ENCODE assay signal across 25 cellular contexts in the genomic region with DNA sequence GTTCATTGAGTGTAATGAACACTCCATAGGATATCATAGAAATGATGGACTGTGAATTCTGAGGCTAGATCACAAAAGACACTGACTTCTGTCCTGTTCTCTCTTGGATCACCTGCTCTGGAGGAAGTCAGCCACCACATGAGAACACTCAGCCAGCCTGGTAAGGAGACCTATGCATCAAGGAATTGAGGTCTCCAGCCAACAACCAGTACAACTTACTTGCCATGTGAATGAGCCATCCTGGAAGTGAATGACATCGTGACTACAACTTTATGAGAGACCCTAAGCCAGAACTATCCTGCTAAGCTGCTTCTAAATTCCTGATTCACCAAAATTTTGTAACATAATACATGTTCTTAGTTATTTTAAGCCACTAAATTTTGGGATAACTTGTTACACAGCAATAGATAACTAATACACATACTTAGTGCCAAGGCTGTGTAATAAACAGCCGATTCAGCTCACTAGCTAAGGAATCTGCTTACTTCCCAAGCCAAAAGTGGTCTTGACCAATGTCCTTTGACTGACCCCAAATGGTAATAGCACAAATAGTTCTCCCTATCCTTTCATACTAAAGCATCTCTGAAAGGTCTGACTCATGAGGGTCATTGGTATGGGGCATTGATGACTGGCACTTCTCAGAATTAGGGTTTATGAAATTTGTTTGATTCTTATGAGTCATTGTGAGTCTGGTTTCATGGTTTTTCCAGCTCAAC. TPM values are rescaled to one million over a fixed set of nuclear protein-coding genes. Genes with fewer than 3 reads are reported as not detected.
DNase-seq lines count a peak whose midpoint lies in the region; ATAC-seq, FAIRE-seq and TF ChIP-seq lines count a peak whose summit lies in the region.
"Had no signal": no experiment of that assay in that cellular context is flagged by ENCODE, and none has a peak within 500 bp of the region (broad histone marks: within the 10 kb centered on the region; RNA-seq: fewer than 3 reads in every experiment).

No MANE protein-coding gene starts in this region.

- H3K4me3 Mint-ChIP-seq in astrocyte (ENCODE audit: unreplicated experiment) (no peak overlapping the region), progenitor cell of endocrine pancreas (ENCODE audit: low read depth) (no peak overlapping the region)
- H3K4me3 Mint-ChIP-seq: brain; dendritic cell treated with granulocyte-macrophage colony-stimulating factor and Interleukin-4, amounts not matched to agents 40 ng/mL and 50 ng/mL, for 4 days; nephron progenitor cell; stimulated activated naive B cell treated with anti-CD40 and anti-IgM and Interleukin-4, amounts not matched to agents 10 μg/mL and 1 μg/mL and 100 μg/mL, for 72 hours; type B pancreatic cell; WTC11 had no signal

- H3K36me3 Mint-ChIP-seq in astrocyte (ENCODE audit: low read depth, unreplicated experiment) (no peaks in the 10 kb centered on the region), progenitor cell of endocrine pancreas (ENCODE audit: insufficient read depth) (no peaks in the 10 kb centered on the region)
- H3K36me3 Mint-ChIP-seq: brain; stimulated activated naive B cell treated with anti-CD40 and anti-IgM and Interleukin-4, amounts not matched to agents 10 μg/mL and 1 μg/mL and 100 μg/mL, for 72 hours; type B pancreatic cell; WTC11 had no signal

- ATAC-seq in activated CD4-positive, CD25-positive, alpha-beta regulatory T cell treated with anti-CD3 and anti-CD28 coated beads, Interleukin-2, amount 50 U/mL, for 24 hours = peak; percentile 83 to 90
- ATAC-seq: K562; stimulated activated naive B cell treated with anti-CD40 and anti-IgM and Interleukin-4, amounts not matched to agents 10 μg/mL and 1 μg/mL and 100 μg/mL, for 72 hours; WTC11 had no signal

- H3K79me2 ChIP-seq in astrocyte (ENCODE audit: insufficient read depth, low read length) = no peaks in the 10 kb centered on the region
- H3K79me2 ChIP-seq: hepatocyte had no signal

- no peaks in the 10 kb centered on the region for H4K20me1 ChIP-seq in astrocyte (ENCODE audit: insufficient read depth, low read length)
- H4K20me1 ChIP-seq: BLaER1 had no signal

- H3K27ac ChIP-seq in astrocyte (ENCODE audit: low read depth, low read length) = no peak overlapping the region
- H3K27ac ChIP-seq in dorsolateral prefrontal cortex = no peak overlapping the region
- H3K27ac ChIP-seq: BLaER1, hepatocyte had no signal

- H3K4me3 ChIP-seq in astrocyte (ENCODE audit: insufficient read depth, low read depth, low read length) (no peak overlapping the region), dorsolateral prefrontal cortex (no peak overlapping the region)
- H3K4me3 ChIP-seq: BLaER1, hepatocyte, K562 had no signal

- intact Hi-C loops in dorsolateral prefrontal cortex (cut with DNase I) = no loop called here

- H3K4me1 Mint-ChIP-seq in astrocyte (ENCODE audit: low read depth, unreplicated experiment) (no peaks in the 10 kb centered on the region), progenitor cell of endocrine pancreas (ENCODE audit: low read depth) (no peaks in the 10 kb centered on the region)
- H3K4me1 Mint-ChIP-seq: nephron progenitor cell; stimulated activated naive B cell treated with anti-CD40 and anti-IgM and Interleukin-4, amounts not matched to agents 10 μg/mL and 1 μg/mL and 100 μg/mL, for 72 hours had no signal

- no peak overlapping the region for H2AFZ ChIP-seq in astrocyte (ENCODE audit: low read depth, low read length)
- H2AFZ ChIP-seq: hepatocyte had no signal

- no peak for TF ChIP-seq CTCF in astrocyte (IDR thresholded peaks at IDR 0.05; ENCODE audit: insufficient read depth, low read depth, low read length)
- TF ChIP-seq CTCF in progenitor cell of endocrine pancreas (IDR thresholded peaks at IDR 0.05; ENCODE audit: unreplicated experiment) = no peak
- TF ChIP-seq CTCF in dorsolateral prefrontal cortex (IDR thresholded peaks at IDR 0.05 in 54 of 56, conservative IDR thresholded peaks at IDR 0.05 in 2 of 56; ENCODE audit: low read depth in 1 of 56, partially characterized antibody in 56 of 56) = no peak

- no peak for DNase-seq in activated CD4-positive, CD25-positive, alpha-beta regulatory T cell treated with anti-CD3 and anti-CD28 coated beads, Interleukin-2, amount 50 U/mL, for 72 hours
- DNase-seq in HS-5 (ENCODE audit: low read depth) = peak; percentile 76
- peak; percentile 28 for DNase-seq in astrocyte (ENCODE audit: low read depth)
- peak; percentile 41 for DNase-seq in foreskin melanocyte
- DNase-seq in progenitor cell of endocrine pancreas (ENCODE audit: low spot score, unreplicated experiment) = no peak
- DNase-seq in SW480 (ENCODE audit: low spot score) = no peak
- DNase-seq in dorsolateral prefrontal cortex = no peak
- DNase-seq: 8988T; activated naive CD4-positive, alpha-beta T cell treated with anti-CD3 and anti-CD28 coated beads, Interleukin-2, amount 50 U/mL, for 16 hours; DMS 273 treated with DMSO at 0.1 percent for 48 hours; kidney; mesenchymal stem cell; NCI-H1092 treated with DMSO at 0.1 percent for 48 hours; nephron progenitor cell; RPMI8226; stimulated activated naive B cell treated with anti-CD40 and anti-IgM and Interleukin-4, amounts not matched to agents 10 μg/mL and 1 μg/mL and 100 μg/mL, for 72 hours had no signal

- no peak overlapping the region for H3K27ac Mint-ChIP-seq in astrocyte (ENCODE audit: unreplicated experiment)
- no peak overlapping the region for H3K27ac Mint-ChIP-seq in progenitor cell of endocrine pancreas
- H3K27ac Mint-ChIP-seq: brain; dendritic cell treated with granulocyte-macrophage colony-stimulating factor and Interleukin-4, amounts not matched to agents 40 ng/mL and 50 ng/mL, for 4 days; nephron progenitor cell; stimulated activated naive B cell treated with anti-CD40 and anti-IgM and Interleukin-4, amounts not matched to agents 10 μg/mL and 1 μg/mL and 100 μg/mL, for 72 hours; type B pancreatic cell; WTC11 had no signal

- H3K36me3 ChIP-seq in astrocyte (ENCODE audit: insufficient read depth, low read length) = no peaks in the 10 kb centered on the region
- H3K36me3 ChIP-seq: BLaER1 had no signal

- H3K4me2 ChIP-seq in astrocyte (ENCODE audit: low read length) = no peak overlapping the region
- H3K4me2 ChIP-seq: BLaER1, hepatocyte had no signal

- H3K9me3 ChIP-seq in astrocyte (ENCODE audit: insufficient read depth, low read depth, low read length) = peaks cover 6% of the 10 kb centered on the region
- H3K9me3 ChIP-seq: BLaER1 had no signal

- FAIRE-seq in astrocyte (lab: Jason Lieb, UNC) = no peak
- FAIRE-seq: H1, K562, kidney had no signal

- H3K9ac ChIP-seq in astrocyte (ENCODE audit: low read length) = no peak overlapping the region
- H3K9ac ChIP-seq: BLaER1 had no signal

- H3K9me3 Mint-ChIP-seq in astrocyte (ENCODE audit: unreplicated experiment) (peaks cover 2% of the 10 kb centered on the region), progenitor cell of endocrine pancreas (ENCODE audit: low read depth) (no peaks in the 10 kb centered on the region)
- H3K9me3 Mint-ChIP-seq: dendritic cell treated with granulocyte-macrophage colony-stimulating factor and Interleukin-4, amounts not matched to agents 40 ng/mL and 50 ng/mL, for 4 days; nephron progenitor cell; stimulated activated naive B cell treated with anti-CD40 and anti-IgM and Interleukin-4, amounts not matched to agents 10 μg/mL and 1 μg/mL and 100 μg/mL, for 72 hours; type B pancreatic cell; WTC11 had no signal

- H3K27me3 ChIP-seq in astrocyte (ENCODE audit: insufficient read depth, low read length) (peaks cover 17% of the 10 kb centered on the region), dorsolateral prefrontal cortex (peaks cover 0 to 12% (median 0%) of the 10 kb centered on the region in 45 donors)
- H3K27me3 ChIP-seq: BLaER1 had no signal

- H3K4me1 ChIP-seq in astrocyte (ENCODE audit: insufficient read depth, low read length) = no peaks in the 10 kb centered on the region
- H3K4me1 ChIP-seq: BLaER1 had no signal

- H3K27me3 Mint-ChIP-seq in astrocyte (ENCODE audit: low read depth, unreplicated experiment) = peaks cover 18% of the 10 kb centered on the region
- H3K27me3 Mint-ChIP-seq in progenitor cell of endocrine pancreas = peaks cover 41% of the 10 kb centered on the region

RNA-seq across cellular contexts. Expression of gene CTNNBL1, which starts 6.9 kb away (rescaled TPM):
- total RNA-seq in astrocyte = 59.6 and 67.0 TPM in 2 replicates
- total RNA-seq in progenitor cell of endocrine pancreas = 52.6 and 60.4 TPM in 2 replicates
- 10 to 100 TPM; 24.9 to 52.4 (median 41.0) TPM for total RNA-seq in dorsolateral prefrontal cortex

Comparison
In these comparisons a context has a peak if more than half of its experiments do, and no peak if none do; other contexts are left out.
1. DNase-seq: peak in HS-5 (single experiment), astrocyte (single experiment) and foreskin melanocyte (single experiment); none in activated CD4-positive, CD25-positive, alpha-beta regulatory T cell treated with anti-CD3 and anti-CD28 coated beads, Interleukin-2, amount 50 U/mL, for 72 hours (single experiment), progenitor cell of endocrine pancreas (single experiment), SW480 (single experiment) and dorsolateral prefrontal cortex (0 of 10).